8 cellular contexts compared by ENCODE assay signal in the genomic region with DNA sequence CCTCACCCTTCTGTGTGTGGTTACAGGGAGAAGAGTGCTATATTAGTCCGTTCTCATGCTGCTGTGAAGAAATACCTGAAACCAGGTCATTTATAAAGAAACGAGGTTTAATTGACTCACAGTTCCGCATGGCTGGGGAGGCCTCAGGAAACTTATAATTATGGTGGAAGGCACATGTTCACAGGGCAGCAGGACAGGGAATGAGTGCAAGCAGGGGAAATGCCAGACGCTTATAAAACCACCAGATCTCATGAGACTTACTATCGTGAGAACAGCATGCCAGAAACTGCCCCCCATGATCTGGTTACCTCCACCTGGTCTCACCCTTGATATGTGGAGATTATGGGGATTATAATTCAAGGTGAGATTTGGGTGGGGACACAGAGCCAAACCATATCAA. TPM values are rescaled to one million over a fixed set of nuclear protein-coding genes. Genes with fewer than 3 reads are reported as not detected.
DNase-seq lines count a peak whose midpoint lies in the region; ATAC-seq and TF ChIP-seq lines count a peak whose summit lies in the region.
"Not testable (repeated sequence)": the region's sequence is repeated elsewhere in the genome, so short reads cannot be mapped to it uniquely, and the experiment has no call there.

No MANE protein-coding gene starts in this region.

- peak overlapping the region; percentile 83 for H3K27ac Mint-ChIP-seq in activated T-helper 2 cell treated with anti-CD3 and anti-CD28 coated beads, Interferon-gamma antibody, Interleukin-2, Interleukin-4, amounts not matched to agents 10 μg/mL and 5 μg/mL and 100 μg/mL, durations not matched to agents 14 hours and 24 hours and 36 hours
- peak overlapping the region in 4 of 6 donors; percentile 87 to 94 (median 90) for H3K27ac Mint-ChIP-seq in naive B cell

- H3K27me3 Mint-ChIP-seq in activated T-helper 2 cell treated with anti-CD3 and anti-CD28 coated beads, Interferon-gamma antibody, Interleukin-2, Interleukin-4, amounts not matched to agents 10 μg/mL and 5 μg/mL and 100 μg/mL, durations not matched to agents 14 hours and 24 hours and 36 hours (ENCODE audit: low read depth): not testable (repeated sequence)
- peaks cover 0 to 11% (median 8%) of the 10 kb centered on the region in 3 donors for H3K27me3 Mint-ChIP-seq in naive B cell

- BruUV-seq in PC-9 (replicated peaks; lab: Mats Ljungman, UMichigan): not testable (repeated sequence)

- peak overlapping the region; percentile 93; the same call in 1 of the 2 replicates for H3K4me3 ChIP-seq in PC-9
- H3K4me3 ChIP-seq in left ventricle myocardium inferior: peak overlapping the region; percentile 92
- peak overlapping the region; percentile 82 to 93 (median 84) for H3K4me3 ChIP-seq in stomach

- H3K27me3 ChIP-seq in PC-9 (ENCODE audit: insufficient read depth, low read depth); left ventricle myocardium inferior (ENCODE audit: low read depth); stomach: not testable (repeated sequence)

- peak overlapping the region; percentile 77; the same call in 1 of the 2 replicates for H3K27ac ChIP-seq in C4-2B
- not testable (repeated sequence) for H3K27ac ChIP-seq in PC-9
- H3K27ac ChIP-seq in left ventricle myocardium inferior (replicated peaks): peak overlapping the region; percentile 89
- peak overlapping the region in 4 of 5 donors; percentile 77 to 86 (median 84) for H3K27ac ChIP-seq in stomach

- H3K9me3 Mint-ChIP-seq in activated T-helper 2 cell treated with anti-CD3 and anti-CD28 coated beads, Interferon-gamma antibody, Interleukin-2, Interleukin-4, amounts not matched to agents 10 μg/mL and 5 μg/mL and 100 μg/mL, durations not matched to agents 14 hours and 24 hours and 36 hours; naive B cell: not testable (repeated sequence)

- TF ChIP-seq CTCF in C4-2B (conservative IDR thresholded peaks at IDR 0.05); PC-9 (conservative IDR thresholded peaks at IDR 0.05); left ventricle myocardium inferior (IDR thresholded peaks at IDR 0.05; ENCODE audit: borderline replicate concordance); stomach (IDR thresholded peaks at IDR 0.05): not testable (repeated sequence)

- not testable (repeated sequence) for H3K36me3 Mint-ChIP-seq in activated T-helper 2 cell treated with anti-CD3 and anti-CD28 coated beads, Interferon-gamma antibody, Interleukin-2, Interleukin-4, amounts not matched to agents 10 μg/mL and 5 μg/mL and 100 μg/mL, durations not matched to agents 14 hours and 24 hours and 36 hours (ENCODE audit: low read depth); naive B cell

- H3F3A ChIP-seq in PC-9 (ENCODE audit: insufficient read depth, low read depth): not testable (repeated sequence)

- POLR2A ChIA-PET in PC-9 (lab: Charles Lee; ENCODE audit: unreplicated experiment): interaction anchor here (0.6 to 0.7 kb wide), 3 partner anchors 46 to 1119 kb away, joined by 3 read pairs; no protein-coding TSS in a partner anchor

- H2AFZ ChIP-seq in PC-9: not testable (repeated sequence)

- H3K36me3 ChIP-seq in PC-9 (ENCODE audit: low read depth); left ventricle myocardium inferior; stomach: not testable (repeated sequence)

- DNase-seq in HT1080 (ENCODE audit: low read depth): peak; percentile 34
- DNase-seq in PC-9; activated T-helper 2 cell treated with anti-CD3 and anti-CD28 coated beads, Interferon-gamma antibody, Interleukin-2, Interleukin-4, amounts not matched to agents 10 μg/mL and 5 μg/mL and 100 μg/mL, durations not matched to agents 14 hours and 24 hours and 36 hours (ENCODE audit: low spot score); left ventricle myocardium inferior; naive B cell; stomach: not testable (repeated sequence)
- DNase-seq in dermis blood vessel endothelial cell: peak; percentile 36

- H3K4me3 Mint-ChIP-seq in activated T-helper 2 cell treated with anti-CD3 and anti-CD28 coated beads, Interferon-gamma antibody, Interleukin-2, Interleukin-4, amounts not matched to agents 10 μg/mL and 5 μg/mL and 100 μg/mL, durations not matched to agents 14 hours and 24 hours and 36 hours (ENCODE audit: low read depth): not testable (repeated sequence)
- peak overlapping the region in 2 of 8 donors; percentile 90 to 91 for H3K4me3 Mint-ChIP-seq in naive B cell

- ATAC-seq in naive B cell (ENCODE audit: low read depth in 2 of 2): not testable (repeated sequence)

- peaks cover 39% of the 10 kb centered on the region for H3K79me2 ChIP-seq in PC-9 (ENCODE audit: low read depth)

- CTCF ChIA-PET in PC-9 (lab: Charles Lee): interaction anchor here (0.6 kb wide), 2 partner anchors 117 to 395 kb away, joined by 3 to 5 read pairs; no protein-coding TSS in a partner anchor

- not testable (repeated sequence) for H3K9me2 ChIP-seq in PC-9 (ENCODE audit: insufficient read depth)

- not testable (repeated sequence) for H3K9me3 ChIP-seq in PC-9 (ENCODE audit: insufficient read depth, low read depth); left ventricle myocardium inferior (replicated peaks); stomach

- not testable (repeated sequence) for H4K20me1 ChIP-seq in PC-9 (ENCODE audit: insufficient read depth)

- TF ChIP-seq POLR2A in stomach (IDR thresholded peaks at IDR 0.05): not testable (repeated sequence)

- H3K4me2 ChIP-seq in PC-9: peak overlapping the region; percentile 92

- H3K4me1 ChIP-seq in PC-9 (replicated peaks; ENCODE audit: insufficient read depth): peaks cover 17% of the 10 kb centered on the region
- H3K4me1 ChIP-seq in left ventricle myocardium inferior: peaks cover 35% of the 10 kb centered on the region
- peaks cover 15 to 46% (median 27%) of the 10 kb centered on the region in 4 donors for H3K4me1 ChIP-seq in stomach

- H3K4me1 Mint-ChIP-seq in activated T-helper 2 cell treated with anti-CD3 and anti-CD28 coated beads, Interferon-gamma antibody, Interleukin-2, Interleukin-4, amounts not matched to agents 10 μg/mL and 5 μg/mL and 100 μg/mL, durations not matched to agents 14 hours and 24 hours and 36 hours (ENCODE audit: low read depth): peaks cover 17% of the 10 kb centered on the region
- H3K4me1 Mint-ChIP-seq in naive B cell: peaks cover 12 to 30% (median 16%) of the 10 kb centered on the region in 3 donors

- intact Hi-C loops in PC-9 (cut with micrococcal nuclease; ENCODE audit: unreplicated experiment); activated T-helper 2 cell treated with anti-CD3 and anti-CD28 coated beads, Interferon-gamma antibody, Interleukin-2, Interleukin-4, amounts not matched to agents 10 μg/mL and 5 μg/mL and 100 μg/mL, durations not matched to agents 14 hours and 24 hours and 36 hours (cut with micrococcal nuclease); left ventricle myocardium inferior (cut with micrococcal nuclease); stomach (cut with DNase I; ENCODE audit: low total_unique reads): not testable (repeated sequence)

- TF ChIP-seq EP300 in stomach (IDR thresholded peaks at IDR 0.05): not testable (repeated sequence)

- 65 to 86% (median 78%) methylated on average over 5 of the region's 5 CpGs for WGBS in stomach, 5 donors

RNA-seq across cellular contexts. Expression of gene NUP93, which starts 1.0 kb away (rescaled TPM):
- total RNA-seq in HT1080 (2014; rRNA removed; shearing (Covaris generic)): 115 and 119 TPM in 2 replicates
- 51.1 and 53.6 TPM in 2 replicates for polyA plus RNA-seq in HT1080 (2015; cell fraction: cytosol; rRNA removed)
- 109 and 111 TPM in 2 replicates for polyA plus RNA-seq in HT1080 (2015; cell fraction: nucleus; rRNA removed)
- total RNA-seq in PC-9 (2021) (74.7 and 92.4 TPM in 2 replicates), dermis blood vessel endothelial cell (59.7 and 98.4 TPM in 2 replicates), left ventricle myocardium inferior (27.1 TPM), stomach (100 to 1,000 TPM in 1 of 5 donors, 10 to 100 TPM in 4; 43.2 to 184 (median 87.5) TPM)
- total RNA-seq in activated T-helper 2 cell treated with anti-CD3 and anti-CD28 coated beads, Interferon-gamma antibody, Interleukin-2, Interleukin-4, amounts not matched to agents 10 μg/mL and 5 μg/mL and 100 μg/mL, durations not matched to agents 14 hours and 24 hours and 36 hours: 145 and 149 TPM in 2 replicates
- polyA plus RNA-seq in naive B cell (ENCODE audit: low read depth in 6 of 6) (10 to 100 TPM; 54.7 to 72.7 (median 66.8) TPM), stomach (10 to 100 TPM; 26.7 to 46.6 (median 27.4) TPM)

RNA-seq across cellular contexts. Expression of gene MT1X, which starts 46.7 kb away (rescaled TPM):
- total RNA-seq in HT1080 (2014; rRNA removed; shearing (Covaris generic)): 100 and 148 TPM in 2 replicates
- 54.2 and 278 TPM in 2 replicates for polyA plus RNA-seq in HT1080 (2015; cell fraction: cytosol; rRNA removed)
- 72.6 and 86.9 TPM in 2 replicates for polyA plus RNA-seq in HT1080 (2015; cell fraction: nucleus; rRNA removed)
- total RNA-seq in PC-9 (2021) (18.9 and 41.2 TPM in 2 replicates), dermis blood vessel endothelial cell (12.2 and 22.3 TPM in 2 replicates), left ventricle myocardium inferior (91.8 TPM), stomach (1,000 to 10,000 TPM in 1 of 5 donors, 100 to 1,000 TPM in 4; 261 to 1,065 (median 315) TPM)
- 58.2 and 62.3 TPM in 2 replicates for total RNA-seq in activated T-helper 2 cell treated with anti-CD3 and anti-CD28 coated beads, Interferon-gamma antibody, Interleukin-2, Interleukin-4, amounts not matched to agents 10 μg/mL and 5 μg/mL and 100 μg/mL, durations not matched to agents 14 hours and 24 hours and 36 hours
- polyA plus RNA-seq in naive B cell (ENCODE audit: low read depth in 6 of 6) (1 to 10 TPM in 5 of 6 donors, not detected in 1; 2.4 to 8.9 (median 8.0) TPM), stomach (1,000 to 10,000 TPM in 2 of 3 donors, 100 to 1,000 TPM in 1; 760 to 1,982 (median 1,143) TPM)

RNA-seq across cellular contexts. Expression of gene MT1H, which starts 59.3 kb away (rescaled TPM):
- total RNA-seq in HT1080 (2014; rRNA removed; shearing (Covaris generic)): not detected in 2 replicates
- polyA plus RNA-seq in HT1080 (2015; cell fraction: cytosol; rRNA removed): not detected in 2 replicates
- not detected in 2 replicates for polyA plus RNA-seq in HT1080 (2015; cell fraction: nucleus; rRNA removed)
- not detected in 2 replicates for total RNA-seq in PC-9 (2021)
- not detected in 2 replicates for total RNA-seq in activated T-helper 2 cell treated with anti-CD3 and anti-CD28 coated beads, Interferon-gamma antibody, Interleukin-2, Interleukin-4, amounts not matched to agents 10 μg/mL and 5 μg/mL and 100 μg/mL, durations not matched to agents 14 hours and 24 hours and 36 hours
- total RNA-seq in dermis blood vessel endothelial cell: not detected in 2 replicates
- total RNA-seq in left ventricle myocardium inferior: not detected
- polyA plus RNA-seq in naive B cell (ENCODE audit: low read depth in 6 of 6): not detected
- 10 to 100 TPM in 1 of 5 donors, not detected in 4; 33.8 TPM for total RNA-seq in stomach
- polyA plus RNA-seq in stomach: 100 to 1,000 TPM in 1 of 3 donors, 10 to 100 TPM in 2; 75.7 to 219 (median 80.0) TPM
